Comparison of ENCODE assay signal across 20 cellular contexts in the genomic region with DNA sequence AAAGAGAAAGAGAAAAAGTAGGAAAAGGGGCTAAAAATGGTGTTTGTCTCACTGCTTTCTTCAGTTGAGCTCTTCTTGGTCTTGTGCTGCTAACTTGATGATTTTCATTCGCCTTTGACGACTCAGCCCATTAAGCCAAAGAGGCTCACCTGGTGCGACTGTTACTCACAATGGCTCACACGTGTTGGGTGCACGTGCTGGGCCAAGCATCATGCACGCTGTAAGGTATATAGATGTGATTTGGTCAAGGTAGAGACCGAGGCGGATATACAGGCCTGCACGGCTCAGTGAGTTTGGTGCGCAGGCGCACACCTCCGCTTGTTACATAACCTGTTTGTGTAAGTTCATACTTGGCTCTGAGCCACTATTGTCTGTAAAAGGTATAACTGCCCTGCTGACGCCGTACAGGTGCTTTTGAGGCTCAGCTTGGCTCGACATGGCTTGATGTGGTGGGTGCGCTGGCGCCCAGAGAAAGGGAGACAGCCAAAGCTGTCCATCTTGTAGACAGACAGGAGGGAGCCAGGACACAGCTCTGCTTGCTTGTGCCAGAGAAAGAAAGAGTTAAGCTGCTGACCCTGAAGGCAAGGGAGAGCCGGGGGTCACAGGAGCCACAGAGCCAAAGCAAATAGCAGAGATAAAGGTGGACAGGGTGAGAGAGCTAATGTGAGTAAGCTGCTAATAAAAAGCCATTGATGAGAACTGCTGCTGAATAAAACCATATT.
"Had no signal": no experiment of that assay in that cellular context is flagged by ENCODE, and none has a peak within 500 bp of the region (broad histone marks: within the 10 kb centered on the region; RNA-seq: fewer than 3 reads in every experiment).

No MANE protein-coding gene starts in this region.

- H3K4me3 ChIP-seq: dorsolateral prefrontal cortex, esophagus muscularis mucosa, gastrocnemius medialis, heart right ventricle, mucosa of descending colon, pancreas, smooth muscle cell, thoracic aorta, transverse colon had no signal

- H3K9me3 ChIP-seq: esophagus muscularis mucosa, gastrocnemius medialis, heart right ventricle, mucosa of descending colon, pancreas, thoracic aorta, transverse colon had no signal

- H3K4me2 ChIP-seq: smooth muscle cell had no signal

- H3K4me1 ChIP-seq: esophagus muscularis mucosa, gastrocnemius medialis, pancreas, transverse colon had no signal

- H3K4me3 Mint-ChIP-seq: natural killer cell; stimulated activated naive CD8-positive, alpha-beta T cell treated with anti-CD3 and anti-CD28 coated beads, Interleukin-15, Interleukin-2, amounts not matched to agents 100 ng/mL and 50 ng/mL, for 24 hours had no signal

- H3K27ac ChIP-seq: esophagus muscularis mucosa, gastrocnemius medialis, heart right ventricle, pancreas, thoracic aorta, transverse colon had no signal

- H3K9me3 Mint-ChIP-seq: natural killer cell; stimulated activated naive CD8-positive, alpha-beta T cell treated with anti-CD3 and anti-CD28 coated beads, Interleukin-15, Interleukin-2, amounts not matched to agents 100 ng/mL and 50 ng/mL, for 24 hours had no signal

- H3K36me3 ChIP-seq: esophagus muscularis mucosa, gastrocnemius medialis, heart right ventricle, pancreas, thoracic aorta, transverse colon had no signal

- H3K27me3 ChIP-seq: dorsolateral prefrontal cortex, esophagus muscularis mucosa, gastrocnemius medialis, heart right ventricle, pancreas, transverse colon had no signal

- H3K36me3 Mint-ChIP-seq: natural killer cell had no signal

- DNase-seq: cortex of kidney; effector CD8-positive, alpha-beta T cell; gastrocnemius medialis; heart right ventricle; hypothalamus; mammary epithelial cell; mucosa of descending colon; natural killer cell; occipital lobe; pancreas; right cardiac atrium; stimulated activated CD4-positive, alpha-beta T cell treated with anti-CD3 and anti-CD28 coated beads, Interleukin-2, amount 100 ng/mL, for 48 hours; transverse colon had no signal

- ATAC-seq: gastrocnemius medialis, heart right ventricle, left lobe of liver, mucosa of descending colon, natural killer cell, pancreas, right cardiac atrium had no signal

- H3K27me3 Mint-ChIP-seq: progenitor cell of endocrine pancreas; stimulated activated naive CD8-positive, alpha-beta T cell treated with anti-CD3 and anti-CD28 coated beads, Interleukin-15, Interleukin-2, amounts not matched to agents 100 ng/mL and 50 ng/mL, for 24 hours had no signal

- H3K27ac Mint-ChIP-seq: natural killer cell; progenitor cell of endocrine pancreas; stimulated activated naive CD8-positive, alpha-beta T cell treated with anti-CD3 and anti-CD28 coated beads, Interleukin-15, Interleukin-2, amounts not matched to agents 100 ng/mL and 50 ng/mL, for 24 hours had no signal
